22 cellular contexts compared by ENCODE assay signal in the genomic region with DNA sequence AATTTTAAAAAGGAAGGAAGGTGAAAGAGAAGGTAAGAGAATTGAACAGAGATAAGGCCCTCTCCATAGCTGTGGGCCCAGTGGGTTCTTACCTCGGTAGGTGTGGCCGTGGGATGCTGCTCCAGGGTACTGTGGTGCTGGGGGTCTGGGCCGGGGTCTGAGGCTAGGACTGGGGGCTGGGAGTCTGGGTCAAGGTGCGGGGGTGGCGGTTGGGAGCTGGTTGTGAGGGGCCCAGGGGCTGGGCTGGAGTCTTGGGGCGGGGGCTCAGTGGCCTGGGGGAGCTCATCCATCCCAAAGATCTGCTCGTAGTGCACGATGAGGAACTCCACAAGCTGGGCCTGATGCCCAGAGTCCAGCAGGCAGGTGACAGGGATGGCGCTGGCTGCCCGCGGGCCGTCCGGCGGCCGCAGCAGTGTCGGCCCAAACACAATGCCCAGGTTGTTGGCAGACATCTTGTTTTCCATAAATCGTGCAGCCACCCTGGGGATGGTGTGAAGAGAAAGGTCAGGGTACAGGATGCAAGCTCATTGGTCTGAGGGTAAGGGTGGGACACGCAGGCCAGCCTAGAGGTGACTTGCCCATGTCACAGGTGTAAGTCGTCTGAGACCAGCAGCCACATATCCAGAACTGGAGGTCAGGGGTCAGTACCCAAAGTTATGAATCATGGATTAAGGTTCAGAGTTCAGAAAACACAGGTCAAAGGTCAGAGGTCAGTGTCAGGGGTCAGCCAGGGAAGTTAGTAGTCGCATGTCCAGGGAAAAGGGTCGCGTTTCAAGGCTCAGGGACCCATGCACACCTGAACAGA. TPM values are rescaled to one million over a fixed set of nuclear protein-coding genes. Genes with fewer than 3 reads are reported as not detected.
A peak's percentile ranks its signal among the peaks of the same experiment; 100 is the strongest.
DNase-seq lines count a peak whose midpoint lies in the region; ATAC-seq and TF ChIP-seq lines count a peak whose summit lies in the region.
"Had no signal": no experiment of that assay in that cellular context is flagged by ENCODE, and none has a peak within 500 bp of the region (broad histone marks: within the 10 kb centered on the region; RNA-seq: fewer than 3 reads in every experiment).

No MANE protein-coding gene starts in this region.

- no peak for ATAC-seq in natural killer cell
- ATAC-seq in natural killer cell treated with Interleukin-12 subunit alpha and Interleukin-12 subunit beta and Interleukin-15 and Interleukin-18, amount 100 ng/mL, for 72 hours, result no peak
- ATAC-seq in memory B cell (ENCODE audit: low read depth), result no peak
- no peak for ATAC-seq in GM21723 (IDR thresholded peaks at IDR 0.05; ENCODE audit: unreplicated experiment)
- ATAC-seq: GM23338 had no signal

- POLR2A ChIA-PET in activated CD4-positive, alpha-beta memory T cell treated with anti-CD3 and anti-CD28 coated beads, Interleukin-2, amount 10 ng/mL, durations not matched to agents 7 days and 5 days (lab: Charles Lee), result interaction anchor here (1.1 to 1.2 kb wide), 3 partner anchors 11 to 102 kb away, joined by 3 read pairs; no protein-coding TSS in a partner anchor

- H3K4me3 ChIP-seq in coronary artery, result no peak overlapping the region
- H3K4me3 ChIP-seq: GM23338, ovary, testis, uterus had no signal

- H3K36me3 Mint-ChIP-seq in natural killer cell, result peaks cover 17% of the 10 kb centered on the region
- H3K36me3 Mint-ChIP-seq in natural killer cell treated with Interleukin-12 subunit alpha and Interleukin-12 subunit beta and Interleukin-15 and Interleukin-18, amount 100 ng/mL, for 72 hours, result peaks cover 17% of the 10 kb centered on the region
- peaks cover 74% of the 10 kb centered on the region for H3K36me3 Mint-ChIP-seq in activated CD4-positive, alpha-beta memory T cell treated with anti-CD3 and anti-CD28 coated beads, Interleukin-2, amount 10 ng/mL, durations not matched to agents 7 days and 5 days (ENCODE audit: low read depth)
- H3K36me3 Mint-ChIP-seq in memory B cell, result peaks cover 42% of the 10 kb centered on the region

- CTCF ChIA-PET in activated CD4-positive, alpha-beta memory T cell treated with anti-CD3 and anti-CD28 coated beads, Interleukin-2, amount 10 ng/mL, durations not matched to agents 7 days and 5 days (lab: Charles Lee), result no interaction called here

- no peaks in the 10 kb centered on the region for H3K27me3 Mint-ChIP-seq in natural killer cell (ENCODE audit: low read depth in 2 of 2)
- no peaks in the 10 kb centered on the region for H3K27me3 Mint-ChIP-seq in natural killer cell treated with Interleukin-12 subunit alpha and Interleukin-12 subunit beta and Interleukin-15 and Interleukin-18, amount 100 ng/mL, for 72 hours
- H3K27me3 Mint-ChIP-seq in activated CD4-positive, alpha-beta memory T cell treated with anti-CD3 and anti-CD28 coated beads, Interleukin-2, amount 10 ng/mL, durations not matched to agents 7 days and 5 days, result no peaks in the 10 kb centered on the region
- no peaks in the 10 kb centered on the region for H3K27me3 Mint-ChIP-seq in memory B cell

- no peak for DNase-seq in natural killer cell
- DNase-seq in natural killer cell treated with Interleukin-12 subunit alpha and Interleukin-12 subunit beta and Interleukin-15 and Interleukin-18, amount 100 ng/mL, for 72 hours (ENCODE audit: low spot score), result no peak
- DNase-seq in activated CD4-positive, alpha-beta memory T cell treated with anti-CD3 and anti-CD28 coated beads, Interleukin-2, amount 10 ng/mL, durations not matched to agents 7 days and 5 days, result no peak
- DNase-seq in memory B cell (ENCODE audit: low spot score in 2 of 2), result no peak
- DNase-seq in SW 1271 (lab: John Stamatoyannopoulos, UW), result no peak
- DNase-seq in coronary artery (ENCODE audit: low spot score), result no peak
- DNase-seq: DMS153; Kasumi-1; NCI-H1694 treated with DMSO at 0.1 percent for 48 hours; NCI-H2171 treated with DMSO at 0.1 percent for 48 hours; NCI-H524; ovary; SHP77; stimulated activated CD4-positive, alpha-beta T cell treated with anti-CD3 and anti-CD28 coated beads, Interleukin-2, amount 100 ng/mL, for 48 hours; stimulated activated naive CD4-positive, alpha-beta T cell; testis had no signal

- H3K9me3 Mint-ChIP-seq in natural killer cell (no peaks in the 10 kb centered on the region), memory B cell (no peaks in the 10 kb centered on the region)
- H3K9me3 Mint-ChIP-seq in natural killer cell treated with Interleukin-12 subunit alpha and Interleukin-12 subunit beta and Interleukin-15 and Interleukin-18, amount 100 ng/mL, for 72 hours, result no peaks in the 10 kb centered on the region
- H3K9me3 Mint-ChIP-seq in activated CD4-positive, alpha-beta memory T cell treated with anti-CD3 and anti-CD28 coated beads, Interleukin-2, amount 10 ng/mL, durations not matched to agents 7 days and 5 days, result no peaks in the 10 kb centered on the region
- H3K9me3 Mint-ChIP-seq: GM23338 had no signal

- peaks cover 11 to 27% of the 10 kb centered on the region in 2 donors for H3K4me1 Mint-ChIP-seq in natural killer cell
- H3K4me1 Mint-ChIP-seq in natural killer cell treated with Interleukin-12 subunit alpha and Interleukin-12 subunit beta and Interleukin-15 and Interleukin-18, amount 100 ng/mL, for 72 hours (ENCODE audit: low read depth in 2 of 2), result peaks cover 4 to 24% of the 10 kb centered on the region in 2 donors
- peaks cover 26% of the 10 kb centered on the region for H3K4me1 Mint-ChIP-seq in activated CD4-positive, alpha-beta memory T cell treated with anti-CD3 and anti-CD28 coated beads, Interleukin-2, amount 10 ng/mL, durations not matched to agents 7 days and 5 days
- peaks cover 19% of the 10 kb centered on the region for H3K4me1 Mint-ChIP-seq in memory B cell

- H3K27ac Mint-ChIP-seq in natural killer cell, result peak overlapping the region; percentile 27 to 58
- peak overlapping the region in 1 of 2 donors; percentile 26 for H3K27ac Mint-ChIP-seq in natural killer cell treated with Interleukin-12 subunit alpha and Interleukin-12 subunit beta and Interleukin-15 and Interleukin-18, amount 100 ng/mL, for 72 hours
- peak overlapping the region; percentile 26 for H3K27ac Mint-ChIP-seq in activated CD4-positive, alpha-beta memory T cell treated with anti-CD3 and anti-CD28 coated beads, Interleukin-2, amount 10 ng/mL, durations not matched to agents 7 days and 5 days
- peak overlapping the region; percentile 24 for H3K27ac Mint-ChIP-seq in memory B cell
- H3K27ac Mint-ChIP-seq: GM23338 had no signal

- H3K4me3 Mint-ChIP-seq in natural killer cell, result no peak overlapping the region
- no peak overlapping the region for H3K4me3 Mint-ChIP-seq in natural killer cell treated with Interleukin-12 subunit alpha and Interleukin-12 subunit beta and Interleukin-15 and Interleukin-18, amount 100 ng/mL, for 72 hours
- H3K4me3 Mint-ChIP-seq in activated CD4-positive, alpha-beta memory T cell treated with anti-CD3 and anti-CD28 coated beads, Interleukin-2, amount 10 ng/mL, durations not matched to agents 7 days and 5 days, result no peak overlapping the region
- H3K4me3 Mint-ChIP-seq in memory B cell, result no peak overlapping the region
- H3K4me3 Mint-ChIP-seq: GM23338 had no signal

- TF ChIP-seq CTCF in natural killer cell (IDR thresholded peaks at IDR 0.05) (no peak), coronary artery (IDR thresholded peaks at IDR 0.05) (no peak)

- no peak overlapping the region for H3K27ac ChIP-seq in coronary artery
- H3K27ac ChIP-seq: epithelial cell of prostate, ovary, testis, uterus had no signal

- intact Hi-C loops in natural killer cell (cut with micrococcal nuclease), result no loop called here

RNA-seq across cellular contexts. Expression of gene LPAR2, which starts 5.9 kb away (rescaled TPM):
- total RNA-seq in natural killer cell, result 10 to 100 TPM; 52.1 to 81.5 (median 56.4) TPM
- 10 to 100 TPM; 33.7 to 35.0 TPM for total RNA-seq in natural killer cell treated with Interleukin-12 subunit alpha and Interleukin-12 subunit beta and Interleukin-15 and Interleukin-18, amount 100 ng/mL, for 72 hours
- total RNA-seq in activated CD4-positive, alpha-beta memory T cell treated with anti-CD3 and anti-CD28 coated beads, Interleukin-2, amount 10 ng/mL, durations not matched to agents 7 days and 5 days, result 10 to 100 TPM; 43.2 to 46.2 TPM

RNA-seq across cellular contexts. Expression of gene GMIP, which starts 9.5 kb away (rescaled TPM):
- 100 to 1,000 TPM; 134 to 188 (median 150) TPM for total RNA-seq in natural killer cell
- 100 to 1,000 TPM in 1 of 2 donors, 10 to 100 TPM in 1; 87.2 to 112 TPM for total RNA-seq in natural killer cell treated with Interleukin-12 subunit alpha and Interleukin-12 subunit beta and Interleukin-15 and Interleukin-18, amount 100 ng/mL, for 72 hours
- 100 to 1,000 TPM; 111 to 112 TPM for total RNA-seq in activated CD4-positive, alpha-beta memory T cell treated with anti-CD3 and anti-CD28 coated beads, Interleukin-2, amount 10 ng/mL, durations not matched to agents 7 days and 5 days

RNA-seq across cellular contexts. Expression of gene PBX4, which starts 15.4 kb away (rescaled TPM):
- total RNA-seq in natural killer cell, result 10 to 100 TPM; 10.7 to 15.9 (median 11.1) TPM
- total RNA-seq in natural killer cell treated with Interleukin-12 subunit alpha and Interleukin-12 subunit beta and Interleukin-15 and Interleukin-18, amount 100 ng/mL, for 72 hours, result 10 to 100 TPM; 26.3 to 80.1 TPM
- total RNA-seq in activated CD4-positive, alpha-beta memory T cell treated with anti-CD3 and anti-CD28 coated beads, Interleukin-2, amount 10 ng/mL, durations not matched to agents 7 days and 5 days, result 10 to 100 TPM; 49.0 to 55.6 TPM
- total RNA-seq: HT1080, lung microvascular endothelial cell had no signal

RNA-seq across cellular contexts. Expression of gene ATP13A1, which starts 29.6 kb away (rescaled TPM):
- 10 to 100 TPM; 58.1 to 73.2 (median 67.7) TPM for total RNA-seq in natural killer cell
- total RNA-seq in natural killer cell treated with Interleukin-12 subunit alpha and Interleukin-12 subunit beta and Interleukin-15 and Interleukin-18, amount 100 ng/mL, for 72 hours, result 100 to 1,000 TPM in 1 of 2 donors, 10 to 100 TPM in 1; 61.9 to 122 TPM
- 100 to 1,000 TPM; 102 to 107 TPM for total RNA-seq in activated CD4-positive, alpha-beta memory T cell treated with anti-CD3 and anti-CD28 coated beads, Interleukin-2, amount 10 ng/mL, durations not matched to agents 7 days and 5 days

RNA-seq across cellular contexts. Expression of gene ZNF101, which starts 34.7 kb away (rescaled TPM):
- 10 to 100 TPM; 35.7 to 58.7 (median 41.0) TPM for total RNA-seq in natural killer cell
- total RNA-seq in natural killer cell treated with Interleukin-12 subunit alpha and Interleukin-12 subunit beta and Interleukin-15 and Interleukin-18, amount 100 ng/mL, for 72 hours, result 10 to 100 TPM; 45.3 to 53.1 TPM
- total RNA-seq in activated CD4-positive, alpha-beta memory T cell treated with anti-CD3 and anti-CD28 coated beads, Interleukin-2, amount 10 ng/mL, durations not matched to agents 7 days and 5 days, result 100 to 1,000 TPM; 105 to 108 TPM
